Comparison of ENCODE assay signal across 8 cellular contexts in genomic region chr6:5995705-5996686, GRCh38. TPM values are rescaled to one million over a fixed set of nuclear protein-coding genes. Genes with fewer than 3 reads are reported as not detected.
DNase-seq lines count a peak whose midpoint lies in the region; FAIRE-seq and TF ChIP-seq lines count a peak whose summit lies in the region.

No MANE protein-coding gene starts in this region.

- H3K27me3 ChIP-seq in GM06990 (replicated peaks; ENCODE audit: control insufficient read depth, insufficient read depth, low read length): no peaks in the 10 kb centered on the region; the same call in none of the 2 replicates
- peaks cover 89% of the 10 kb centered on the region for H3K27me3 ChIP-seq in astrocyte (ENCODE audit: insufficient read depth, low read length)
- H3K27me3 ChIP-seq in PC-9 (ENCODE audit: insufficient read depth, low read depth): peaks cover 17% of the 10 kb centered on the region; the same call in 1 of the 2 replicates

- H3K27me3 Mint-ChIP-seq in astrocyte (ENCODE audit: low read depth, unreplicated experiment): peaks cover 86% of the 10 kb centered on the region

- H3K36me3 ChIP-seq in GM06990 (ENCODE audit: control insufficient read depth, insufficient read depth, low read length) (no peaks in the 10 kb centered on the region), astrocyte (ENCODE audit: insufficient read depth, low read length) (no peaks in the 10 kb centered on the region), PC-9 (ENCODE audit: low read depth) (no peaks in the 10 kb centered on the region)

- H3K4me3 ChIP-seq in GM06990 (replicated peaks; ENCODE audit: low read depth, low read length) (peak overlapping the region; percentile 46), astrocyte (ENCODE audit: insufficient read depth, low read depth, low read length) (peak overlapping the region; percentile 91), iPS-11a (ENCODE audit: low read depth, low read length) (peak overlapping the region; percentile 21), skeletal muscle cell (ENCODE audit: low read depth, low read length) (peak overlapping the region; percentile 73), PC-9 (no peak overlapping the region)

- TF ChIP-seq CTCF in GM06990 (IDR thresholded peaks at IDR 0.05; ENCODE audit: insufficient read depth, low read length, poor library complexity, severe bottlenecking) (no peak), astrocyte (IDR thresholded peaks at IDR 0.05; ENCODE audit: insufficient read depth, low read depth, low read length) (no peak), PC-9 (conservative IDR thresholded peaks at IDR 0.05) (no peak)

- H3K27ac Mint-ChIP-seq in astrocyte (ENCODE audit: unreplicated experiment): no peak overlapping the region

- DNase-seq in GM06990 (ENCODE audit: extremely low read depth, insufficient read length) (no peak), NCI-H226 (peak; percentile 28), astrocyte (ENCODE audit: low read depth) (no peak), skeletal muscle cell (ENCODE audit: low read depth) (no peak), mucosa of gallbladder (ENCODE audit: low spot score) (no peak), dedifferentiated amniotic fluid mesenchymal stem cell (ENCODE audit: extremely low spot score) (no peak), PC-9 (no peak)

- H3K9me2 ChIP-seq in PC-9 (ENCODE audit: insufficient read depth): no peaks in the 10 kb centered on the region

- H3K4me1 ChIP-seq in astrocyte (ENCODE audit: insufficient read depth, low read length) (peaks cover 13% of the 10 kb centered on the region), PC-9 (replicated peaks; ENCODE audit: insufficient read depth) (no peaks in the 10 kb centered on the region)

- peaks cover 2% of the 10 kb centered on the region for H3K4me1 Mint-ChIP-seq in astrocyte (ENCODE audit: low read depth, unreplicated experiment)

- POLR2A ChIA-PET in PC-9 (lab: Charles Lee; ENCODE audit: unreplicated experiment): no interaction called here

- CTCF ChIA-PET in PC-9 (lab: Charles Lee): no interaction called here

- peak overlapping the region; percentile 82 for H2AFZ ChIP-seq in astrocyte (ENCODE audit: low read depth, low read length)
- no peak overlapping the region for H2AFZ ChIP-seq in PC-9

- H4K20me1 ChIP-seq in astrocyte (ENCODE audit: insufficient read depth, low read length) (no peaks in the 10 kb centered on the region), PC-9 (ENCODE audit: insufficient read depth) (no peaks in the 10 kb centered on the region)

- H3K4me2 ChIP-seq in astrocyte (ENCODE audit: low read length) (peak overlapping the region; percentile 96), PC-9 (no peak overlapping the region)

- H3F3A ChIP-seq in PC-9 (ENCODE audit: insufficient read depth, low read depth): no peaks in the 10 kb centered on the region

- H3K9me3 ChIP-seq in astrocyte (ENCODE audit: insufficient read depth, low read depth, low read length): peaks cover 13% of the 10 kb centered on the region
- no peaks in the 10 kb centered on the region for H3K9me3 ChIP-seq in PC-9 (ENCODE audit: insufficient read depth, low read depth)

- H3K79me2 ChIP-seq in astrocyte (ENCODE audit: insufficient read depth, low read length) (no peaks in the 10 kb centered on the region), PC-9 (ENCODE audit: low read depth) (no peaks in the 10 kb centered on the region)

- no TSS peak for BruUV-seq in PC-9 (replicated peaks; lab: Mats Ljungman, UMichigan)

- peak overlapping the region; percentile 85 for H3K4me3 Mint-ChIP-seq in astrocyte (ENCODE audit: unreplicated experiment)

- no peak for FAIRE-seq in astrocyte (lab: Jason Lieb, UNC)

- H3K27ac ChIP-seq in astrocyte (ENCODE audit: low read depth, low read length) (no peak overlapping the region), PC-9 (no peak overlapping the region)

- H3K9ac ChIP-seq in astrocyte (ENCODE audit: low read length): peak overlapping the region; percentile 70

- peaks cover 33% of the 10 kb centered on the region for H3K9me3 Mint-ChIP-seq in astrocyte (ENCODE audit: unreplicated experiment)

- H3K36me3 Mint-ChIP-seq in astrocyte (ENCODE audit: low read depth, unreplicated experiment): peaks cover 13% of the 10 kb centered on the region

- intact Hi-C loops in PC-9 (cut with micrococcal nuclease; ENCODE audit: unreplicated experiment): loop anchor here (10.0 kb wide), 1 partner anchor 521 kb away; no protein-coding TSS in a partner anchor

RNA-seq across cellular contexts. Expression of gene NRN1, which starts 10.7 kb away (rescaled TPM):
- 0.82 and 1.0 TPM in 2 replicates for total RNA-seq in astrocyte
- total RNA-seq in mucosa of gallbladder: 6.4 TPM
- not detected in 2 replicates for total RNA-seq in PC-9 (2021)
